Comparison of ENCODE assay signal across 1 cellular context in the genomic region with DNA sequence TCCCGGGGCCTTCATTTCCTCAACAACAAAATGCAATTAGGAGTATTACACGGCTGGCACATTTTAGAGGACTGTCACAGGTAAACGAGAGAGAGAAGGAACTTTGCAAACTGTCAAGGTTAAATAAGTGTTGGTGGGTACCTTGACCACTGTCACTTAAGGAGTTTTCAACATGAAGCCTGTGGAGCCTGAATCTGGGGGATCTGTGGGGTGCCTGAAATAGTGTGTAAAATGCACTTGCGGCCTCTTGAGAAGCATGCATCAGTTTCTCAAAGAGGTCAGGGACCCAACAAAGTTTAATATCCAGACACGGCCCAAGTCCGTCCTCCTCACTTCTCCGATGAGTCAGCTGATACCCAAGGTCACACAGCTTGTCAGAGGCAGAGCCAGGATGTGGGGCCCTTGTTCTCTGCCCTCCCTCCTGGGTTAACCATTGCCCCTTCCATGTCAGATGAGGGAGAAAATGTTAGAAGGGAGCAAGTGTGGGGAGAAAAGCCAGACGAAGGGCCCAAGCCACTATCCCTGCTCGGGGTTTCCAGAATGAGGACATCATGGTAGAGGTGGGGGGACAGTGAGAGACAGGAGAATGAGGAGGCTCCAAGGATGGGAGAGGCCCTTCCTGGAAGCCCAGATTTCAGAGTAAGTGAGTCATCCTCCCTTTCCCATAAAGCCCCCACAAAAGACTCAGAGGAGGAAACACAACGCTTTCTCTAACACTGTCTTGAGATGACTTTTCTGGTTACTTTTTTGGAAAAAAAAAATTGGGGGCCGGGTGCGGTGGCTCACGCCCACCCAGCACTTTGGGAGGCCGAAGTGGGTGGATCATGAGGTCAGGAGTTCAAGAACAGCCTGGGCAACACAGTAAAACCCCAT.
TF ChIP-seq lines count a peak whose summit lies in the region.

No MANE protein-coding gene starts in this region.

TF ChIP-seq in K562, 482 proteins besides CTCF, POLR2A, EP300 and RAD21 (continued from another document and continues in another):
- TF ChIP-seq, protein P1, sequence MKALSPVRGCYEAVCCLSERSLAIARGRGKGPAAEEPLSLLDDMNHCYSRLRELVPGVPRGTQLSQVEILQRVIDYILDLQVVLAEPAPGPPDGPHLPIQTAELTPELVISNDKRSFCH (CRISPR knock-in tag; IDR thresholded peaks at IDR 0.05): no peak
- TF ChIP-seq, protein P1 (tag; IDR thresholded peaks at IDR 0.05): no peak
- TF ChIP-seq, protein P2, sequence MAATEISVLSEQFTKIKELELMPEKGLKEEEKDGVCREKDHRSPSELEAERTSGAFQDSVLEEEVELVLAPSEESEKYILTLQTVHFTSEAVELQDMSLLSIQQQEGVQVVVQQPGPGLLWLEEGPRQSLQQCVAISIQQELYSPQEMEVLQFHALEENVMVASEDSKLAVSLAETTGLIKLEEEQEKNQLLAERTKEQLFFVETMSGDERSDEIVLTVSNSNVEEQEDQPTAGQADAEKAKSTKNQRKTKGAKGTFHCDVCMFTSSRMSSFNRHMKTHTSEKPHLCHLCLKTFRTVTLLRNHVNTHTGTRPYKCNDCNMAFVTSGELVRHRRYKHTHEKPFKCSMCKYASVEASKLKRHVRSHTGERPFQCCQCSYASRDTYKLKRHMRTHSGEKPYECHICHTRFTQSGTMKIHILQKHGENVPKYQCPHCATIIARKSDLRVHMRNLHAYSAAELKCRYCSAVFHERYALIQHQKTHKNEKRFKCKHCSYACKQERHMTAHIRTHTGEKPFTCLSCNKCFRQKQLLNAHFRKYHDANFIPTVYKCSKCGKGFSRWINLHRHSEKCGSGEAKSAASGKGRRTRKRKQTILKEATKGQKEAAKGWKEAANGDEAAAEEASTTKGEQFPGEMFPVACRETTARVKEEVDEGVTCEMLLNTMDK (IDR thresholded peaks at IDR 0.05; ENCODE audit: borderline replicate concordance, insufficient read depth, low read depth, low read length, poor library complexity, severe bottlenecking): no peak
- TF ChIP-seq CBFA2T3 (IDR thresholded peaks at IDR 0.05) (0 out of 2 replicates have a peak, but pooled peaks have one; percentile 10), SMARCB1 (IDR thresholded peaks at IDR 0.05; ENCODE audit: insufficient read length, low read depth) (no peak), HDAC1 (IDR thresholded peaks at IDR 0.05) (peak; percentile 25 to 72; a peak in 1 of 4 replicates), ZEB2 (IDR thresholded peaks at IDR 0.05) (peak; percentile 75), JUND (IDR thresholded peaks at IDR 0.05; ENCODE audit: borderline replicate concordance, low read depth, low read length) (peak; percentile 81), JUND (tag; IDR thresholded peaks at IDR 0.05; ENCODE audit: borderline replicate concordance, low read depth, low read length) (peak; percentile 52; the same call in 2 of the 3 replicates), KAT7 (CRISPR knock-in tag; IDR thresholded peaks at IDR 0.05; ENCODE audit: borderline replicate concordance) (no peak), ZNF184 (CRISPR knock-in tag; IDR thresholded peaks at IDR 0.05) (no peak), ZNF324 (CRISPR knock-in tag; IDR thresholded peaks at IDR 0.05) (no peak), MIER1 (IDR thresholded peaks at IDR 0.05; ENCODE audit: low read depth) (no peak), NR4A1 (CRISPR knock-in tag; IDR thresholded peaks at IDR 0.05) (no peak), NR4A1 (tag; IDR thresholded peaks at IDR 0.05) (peak; percentile 47; the same call in 1 of the 2 replicates), ZNF311 (CRISPR knock-in tag; IDR thresholded peaks at IDR 0.05) (no peak), RAD51 (IDR thresholded peaks at IDR 0.05; ENCODE audit: borderline replicate concordance, low read depth) (no peak), POLR2H (tag; IDR thresholded peaks at IDR 0.05; ENCODE audit: low read depth) (no peak), HNRNPH1 (optimal IDR thresholded peaks at IDR 0.05; ENCODE audit: low read depth, low read length) (no peak), FOXA3 (CRISPR knock-in tag; conservative IDR thresholded peaks at IDR 0.05 in 1 of 2, IDR thresholded peaks at IDR 0.05 in 1 of 2) (no peak), HCFC1 (IDR thresholded peaks at IDR 0.05; ENCODE audit: low read depth, low read length) (no peak), NEUROD1 (IDR thresholded peaks at IDR 0.05; ENCODE audit: borderline replicate concordance, low read depth, low read length, partially characterized antibody) (no peak), PHB2 (IDR thresholded peaks at IDR 0.05; ENCODE audit: low read depth) (no peak), TEAD4 (IDR thresholded peaks at IDR 0.05; ENCODE audit: low read length) (no peak), TEAD4 (CRISPR knock-in tag; IDR thresholded peaks at IDR 0.05; ENCODE audit: borderline replicate concordance) (no peak), NFATC3 (IDR thresholded peaks at IDR 0.05) (no peak), SMARCA4 (IDR thresholded peaks at IDR 0.05) (peak; percentile 80; the same call in 1 of the 2 replicates), ZNF274 (IDR thresholded peaks at IDR 0.05; ENCODE audit: borderline replicate concordance, low read depth, low read length) (no peak), ZNF12 (CRISPR knock-in tag; IDR thresholded peaks at IDR 0.05) (no peak)
- TF ChIP-seq, protein P3, sequence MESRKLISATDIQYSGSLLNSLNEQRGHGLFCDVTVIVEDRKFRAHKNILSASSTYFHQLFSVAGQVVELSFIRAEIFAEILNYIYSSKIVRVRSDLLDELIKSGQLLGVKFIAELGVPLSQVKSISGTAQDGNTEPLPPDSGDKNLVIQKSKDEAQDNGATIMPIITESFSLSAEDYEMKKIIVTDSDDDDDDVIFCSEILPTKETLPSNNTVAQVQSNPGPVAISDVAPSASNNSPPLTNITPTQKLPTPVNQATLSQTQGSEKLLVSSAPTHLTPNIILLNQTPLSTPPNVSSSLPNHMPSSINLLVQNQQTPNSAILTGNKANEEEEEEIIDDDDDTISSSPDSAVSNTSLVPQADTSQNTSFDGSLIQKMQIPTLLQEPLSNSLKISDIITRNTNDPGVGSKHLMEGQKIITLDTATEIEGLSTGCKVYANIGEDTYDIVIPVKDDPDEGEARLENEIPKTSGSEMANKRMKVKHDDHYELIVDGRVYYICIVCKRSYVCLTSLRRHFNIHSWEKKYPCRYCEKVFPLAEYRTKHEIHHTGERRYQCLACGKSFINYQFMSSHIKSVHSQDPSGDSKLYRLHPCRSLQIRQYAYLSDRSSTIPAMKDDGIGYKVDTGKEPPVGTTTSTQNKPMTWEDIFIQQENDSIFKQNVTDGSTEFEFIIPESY (CRISPR knock-in tag; IDR thresholded peaks at IDR 0.05): no peak
- TF ChIP-seq, protein P4, sequence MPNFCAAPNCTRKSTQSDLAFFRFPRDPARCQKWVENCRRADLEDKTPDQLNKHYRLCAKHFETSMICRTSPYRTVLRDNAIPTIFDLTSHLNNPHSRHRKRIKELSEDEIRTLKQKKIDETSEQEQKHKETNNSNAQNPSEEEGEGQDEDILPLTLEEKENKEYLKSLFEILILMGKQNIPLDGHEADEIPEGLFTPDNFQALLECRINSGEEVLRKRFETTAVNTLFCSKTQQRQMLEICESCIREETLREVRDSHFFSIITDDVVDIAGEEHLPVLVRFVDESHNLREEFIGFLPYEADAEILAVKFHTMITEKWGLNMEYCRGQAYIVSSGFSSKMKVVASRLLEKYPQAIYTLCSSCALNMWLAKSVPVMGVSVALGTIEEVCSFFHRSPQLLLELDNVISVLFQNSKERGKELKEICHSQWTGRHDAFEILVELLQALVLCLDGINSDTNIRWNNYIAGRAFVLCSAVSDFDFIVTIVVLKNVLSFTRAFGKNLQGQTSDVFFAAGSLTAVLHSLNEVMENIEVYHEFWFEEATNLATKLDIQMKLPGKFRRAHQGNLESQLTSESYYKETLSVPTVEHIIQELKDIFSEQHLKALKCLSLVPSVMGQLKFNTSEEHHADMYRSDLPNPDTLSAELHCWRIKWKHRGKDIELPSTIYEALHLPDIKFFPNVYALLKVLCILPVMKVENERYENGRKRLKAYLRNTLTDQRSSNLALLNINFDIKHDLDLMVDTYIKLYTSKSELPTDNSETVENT (CRISPR knock-in tag; IDR thresholded peaks at IDR 0.05): no peak
- TF ChIP-seq, protein P5, sequence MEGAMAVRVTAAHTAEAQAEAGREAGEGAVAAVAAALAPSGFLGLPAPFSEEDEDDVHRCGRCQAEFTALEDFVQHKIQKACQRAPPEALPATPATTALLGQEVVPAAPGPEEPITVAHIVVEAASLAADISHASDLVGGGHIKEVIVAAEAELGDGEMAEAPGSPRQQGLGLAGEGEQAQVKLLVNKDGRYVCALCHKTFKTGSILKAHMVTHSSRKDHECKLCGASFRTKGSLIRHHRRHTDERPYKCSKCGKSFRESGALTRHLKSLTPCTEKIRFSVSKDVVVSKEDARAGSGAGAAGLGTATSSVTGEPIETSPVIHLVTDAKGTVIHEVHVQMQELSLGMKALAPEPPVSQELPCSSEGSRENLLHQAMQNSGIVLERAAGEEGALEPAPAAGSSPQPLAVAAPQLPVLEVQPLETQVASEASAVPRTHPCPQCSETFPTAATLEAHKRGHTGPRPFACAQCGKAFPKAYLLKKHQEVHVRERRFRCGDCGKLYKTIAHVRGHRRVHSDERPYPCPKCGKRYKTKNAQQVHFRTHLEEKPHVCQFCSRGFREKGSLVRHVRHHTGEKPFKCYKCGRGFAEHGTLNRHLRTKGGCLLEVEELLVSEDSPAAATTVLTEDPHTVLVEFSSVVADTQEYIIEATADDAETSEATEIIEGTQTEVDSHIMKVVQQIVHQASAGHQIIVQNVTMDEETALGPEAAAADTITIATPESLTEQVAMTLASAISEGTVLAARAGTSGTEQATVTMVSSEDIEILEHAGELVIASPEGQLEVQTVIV (CRISPR knock-in tag; IDR thresholded peaks at IDR 0.05; ENCODE audit: borderline replicate concordance): no peak
- TF ChIP-seq, protein P6, sequence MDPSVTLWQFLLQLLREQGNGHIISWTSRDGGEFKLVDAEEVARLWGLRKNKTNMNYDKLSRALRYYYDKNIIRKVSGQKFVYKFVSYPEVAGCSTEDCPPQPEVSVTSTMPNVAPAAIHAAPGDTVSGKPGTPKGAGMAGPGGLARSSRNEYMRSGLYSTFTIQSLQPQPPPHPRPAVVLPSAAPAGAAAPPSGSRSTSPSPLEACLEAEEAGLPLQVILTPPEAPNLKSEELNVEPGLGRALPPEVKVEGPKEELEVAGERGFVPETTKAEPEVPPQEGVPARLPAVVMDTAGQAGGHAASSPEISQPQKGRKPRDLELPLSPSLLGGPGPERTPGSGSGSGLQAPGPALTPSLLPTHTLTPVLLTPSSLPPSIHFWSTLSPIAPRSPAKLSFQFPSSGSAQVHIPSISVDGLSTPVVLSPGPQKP (CRISPR knock-in tag; IDR thresholded peaks at IDR 0.05): no peak
- TF ChIP-seq, protein P7, sequence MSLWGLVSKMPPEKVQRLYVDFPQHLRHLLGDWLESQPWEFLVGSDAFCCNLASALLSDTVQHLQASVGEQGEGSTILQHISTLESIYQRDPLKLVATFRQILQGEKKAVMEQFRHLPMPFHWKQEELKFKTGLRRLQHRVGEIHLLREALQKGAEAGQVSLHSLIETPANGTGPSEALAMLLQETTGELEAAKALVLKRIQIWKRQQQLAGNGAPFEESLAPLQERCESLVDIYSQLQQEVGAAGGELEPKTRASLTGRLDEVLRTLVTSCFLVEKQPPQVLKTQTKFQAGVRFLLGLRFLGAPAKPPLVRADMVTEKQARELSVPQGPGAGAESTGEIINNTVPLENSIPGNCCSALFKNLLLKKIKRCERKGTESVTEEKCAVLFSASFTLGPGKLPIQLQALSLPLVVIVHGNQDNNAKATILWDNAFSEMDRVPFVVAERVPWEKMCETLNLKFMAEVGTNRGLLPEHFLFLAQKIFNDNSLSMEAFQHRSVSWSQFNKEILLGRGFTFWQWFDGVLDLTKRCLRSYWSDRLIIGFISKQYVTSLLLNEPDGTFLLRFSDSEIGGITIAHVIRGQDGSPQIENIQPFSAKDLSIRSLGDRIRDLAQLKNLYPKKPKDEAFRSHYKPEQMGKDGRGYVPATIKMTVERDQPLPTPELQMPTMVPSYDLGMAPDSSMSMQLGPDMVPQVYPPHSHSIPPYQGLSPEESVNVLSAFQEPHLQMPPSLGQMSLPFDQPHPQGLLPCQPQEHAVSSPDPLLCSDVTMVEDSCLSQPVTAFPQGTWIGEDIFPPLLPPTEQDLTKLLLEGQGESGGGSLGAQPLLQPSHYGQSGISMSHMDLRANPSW (CRISPR knock-in tag; IDR thresholded peaks at IDR 0.05): no peak; the same call in 1 of the 2 replicates
- TF ChIP-seq, protein P8, sequence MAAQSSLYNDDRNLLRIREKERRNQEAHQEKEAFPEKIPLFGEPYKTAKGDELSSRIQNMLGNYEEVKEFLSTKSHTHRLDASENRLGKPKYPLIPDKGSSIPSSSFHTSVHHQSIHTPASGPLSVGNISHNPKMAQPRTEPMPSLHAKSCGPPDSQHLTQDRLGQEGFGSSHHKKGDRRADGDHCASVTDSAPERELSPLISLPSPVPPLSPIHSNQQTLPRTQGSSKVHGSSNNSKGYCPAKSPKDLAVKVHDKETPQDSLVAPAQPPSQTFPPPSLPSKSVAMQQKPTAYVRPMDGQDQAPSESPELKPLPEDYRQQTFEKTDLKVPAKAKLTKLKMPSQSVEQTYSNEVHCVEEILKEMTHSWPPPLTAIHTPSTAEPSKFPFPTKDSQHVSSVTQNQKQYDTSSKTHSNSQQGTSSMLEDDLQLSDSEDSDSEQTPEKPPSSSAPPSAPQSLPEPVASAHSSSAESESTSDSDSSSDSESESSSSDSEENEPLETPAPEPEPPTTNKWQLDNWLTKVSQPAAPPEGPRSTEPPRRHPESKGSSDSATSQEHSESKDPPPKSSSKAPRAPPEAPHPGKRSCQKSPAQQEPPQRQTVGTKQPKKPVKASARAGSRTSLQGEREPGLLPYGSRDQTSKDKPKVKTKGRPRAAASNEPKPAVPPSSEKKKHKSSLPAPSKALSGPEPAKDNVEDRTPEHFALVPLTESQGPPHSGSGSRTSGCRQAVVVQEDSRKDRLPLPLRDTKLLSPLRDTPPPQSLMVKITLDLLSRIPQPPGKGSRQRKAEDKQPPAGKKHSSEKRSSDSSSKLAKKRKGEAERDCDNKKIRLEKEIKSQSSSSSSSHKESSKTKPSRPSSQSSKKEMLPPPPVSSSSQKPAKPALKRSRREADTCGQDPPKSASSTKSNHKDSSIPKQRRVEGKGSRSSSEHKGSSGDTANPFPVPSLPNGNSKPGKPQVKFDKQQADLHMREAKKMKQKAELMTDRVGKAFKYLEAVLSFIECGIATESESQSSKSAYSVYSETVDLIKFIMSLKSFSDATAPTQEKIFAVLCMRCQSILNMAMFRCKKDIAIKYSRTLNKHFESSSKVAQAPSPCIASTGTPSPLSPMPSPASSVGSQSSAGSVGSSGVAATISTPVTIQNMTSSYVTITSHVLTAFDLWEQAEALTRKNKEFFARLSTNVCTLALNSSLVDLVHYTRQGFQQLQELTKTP (IDR thresholded peaks at IDR 0.05; ENCODE audit: low read depth in 1 of 2, partially characterized antibody in 2 of 2): no peak
